Comparison of ENCODE assay signal across 9 cellular contexts in the genomic region with DNA sequence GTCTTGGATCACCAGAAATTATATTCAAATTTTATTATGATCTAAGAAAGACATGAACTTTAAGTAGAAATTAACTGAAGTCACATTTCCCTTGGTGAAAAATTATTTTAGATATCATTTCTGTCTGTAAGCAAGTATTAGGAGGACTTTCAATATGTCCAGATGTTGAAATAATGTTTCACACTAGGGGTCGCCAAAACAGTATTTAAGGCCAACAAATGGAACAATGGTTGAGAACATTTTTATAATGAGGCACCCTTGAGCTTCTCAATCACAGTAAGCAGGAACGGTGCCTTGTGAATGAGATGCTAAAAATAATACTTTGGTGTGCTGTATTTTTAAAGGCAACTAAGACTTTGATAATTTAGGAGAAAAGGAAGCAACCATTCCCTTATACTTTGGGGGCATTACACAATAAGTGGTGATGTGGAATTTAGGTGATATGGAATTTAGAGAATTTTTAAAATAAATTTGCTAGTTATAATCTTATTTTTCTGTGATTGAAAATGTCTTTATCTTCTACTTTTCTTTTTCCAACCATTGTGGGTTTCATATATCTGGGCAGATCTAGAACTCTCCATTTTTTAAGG. TPM values are rescaled to one million over a fixed set of nuclear protein-coding genes. Genes with fewer than 3 reads are reported as not detected.
DNase-seq lines count a peak whose midpoint lies in the region; ATAC-seq, FAIRE-seq and TF ChIP-seq lines count a peak whose summit lies in the region.
"Had no signal": no experiment of that assay in that cellular context is flagged by ENCODE, and none has a peak within 500 bp of the region (broad histone marks: within the 10 kb centered on the region; RNA-seq: fewer than 3 reads in every experiment).

No MANE protein-coding gene starts in this region.

- peak; percentile 82 for ATAC-seq in GM19035 (IDR thresholded peaks at IDR 0.05; ENCODE audit: unreplicated experiment)
- ATAC-seq in HG03439 (IDR thresholded peaks at IDR 0.05; ENCODE audit: unreplicated experiment) = peak; percentile 83

- no peaks in the 10 kb centered on the region for H3K9me3 ChIP-seq in astrocyte (ENCODE audit: insufficient read depth, low read depth, low read length)
- H3K9me3 ChIP-seq in hepatocyte (ENCODE audit: low read depth) = no peaks in the 10 kb centered on the region
- H3K9me3 ChIP-seq in smooth muscle cell (replicated peaks; ENCODE audit: low read depth) = no peaks in the 10 kb centered on the region
- H3K9me3 ChIP-seq: BLaER1 treated with 17β-estradiol and CSF1 and Interleukin-3, amounts not matched to agents 10 nM and 100 nM had no signal

- peak; percentile 77 for FAIRE-seq in astrocyte (lab: Jason Lieb, UNC)

- H3K4me2 ChIP-seq in astrocyte (ENCODE audit: low read length) (no peak overlapping the region), hepatocyte (no peak overlapping the region), smooth muscle cell (no peak overlapping the region)
- H3K4me2 ChIP-seq: BLaER1 treated with 17β-estradiol and CSF1 and Interleukin-3, amounts not matched to agents 10 nM and 100 nM had no signal

- peaks cover 3% of the 10 kb centered on the region for H3K27me3 Mint-ChIP-seq in astrocyte (ENCODE audit: low read depth, unreplicated experiment)

- no peaks in the 10 kb centered on the region for H3K27me3 ChIP-seq in astrocyte (ENCODE audit: insufficient read depth, low read length)
- H3K27me3 ChIP-seq in hepatocyte = no peaks in the 10 kb centered on the region
- H3K27me3 ChIP-seq in smooth muscle cell (ENCODE audit: low read depth) = no peaks in the 10 kb centered on the region
- H3K27me3 ChIP-seq: BLaER1 treated with 17β-estradiol and CSF1 and Interleukin-3, amounts not matched to agents 10 nM and 100 nM had no signal

- H3K9me3 Mint-ChIP-seq in astrocyte (ENCODE audit: unreplicated experiment) = no peaks in the 10 kb centered on the region

- H3K27ac Mint-ChIP-seq in astrocyte (ENCODE audit: unreplicated experiment) = no peak overlapping the region

- no peaks in the 10 kb centered on the region for H3F3A ChIP-seq in smooth muscle cell (ENCODE audit: low read depth)

- no peaks in the 10 kb centered on the region for H3K9me2 ChIP-seq in hepatocyte (replicated peaks; ENCODE audit: insufficient read depth)

- no peak overlapping the region for H3K4me3 Mint-ChIP-seq in astrocyte (ENCODE audit: unreplicated experiment)

- WGBS in hepatocyte (ENCODE audit: low lambda C conversion rate, missing lambda C conversion rate) = 3% methylated on average over 2 of the region's 2 CpGs
- WGBS in smooth muscle cell (ENCODE audit: low lambda C conversion rate) = 10% methylated on average over 2 of the region's 2 CpGs

- H3K36me3 ChIP-seq in astrocyte (ENCODE audit: insufficient read depth, low read length) (no peaks in the 10 kb centered on the region), hepatocyte (replicated peaks; ENCODE audit: insufficient read depth, low read depth) (no peaks in the 10 kb centered on the region), smooth muscle cell (ENCODE audit: low read depth) (no peaks in the 10 kb centered on the region)
- H3K36me3 ChIP-seq: BLaER1 treated with 17β-estradiol and CSF1 and Interleukin-3, amounts not matched to agents 10 nM and 100 nM had no signal

- H4K20me1 ChIP-seq in astrocyte (ENCODE audit: insufficient read depth, low read length) (no peaks in the 10 kb centered on the region), hepatocyte (ENCODE audit: insufficient read depth, poor library complexity, severe bottlenecking) (no peaks in the 10 kb centered on the region), smooth muscle cell (ENCODE audit: low read depth) (no peaks in the 10 kb centered on the region)
- H4K20me1 ChIP-seq: BLaER1 treated with 17β-estradiol and CSF1 and Interleukin-3, amounts not matched to agents 10 nM and 100 nM had no signal

- no peaks in the 10 kb centered on the region for H3K36me3 Mint-ChIP-seq in astrocyte (ENCODE audit: low read depth, unreplicated experiment)

- H3K4me1 ChIP-seq in astrocyte (ENCODE audit: insufficient read depth, low read length) (no peaks in the 10 kb centered on the region), hepatocyte (ENCODE audit: insufficient read depth) (no peaks in the 10 kb centered on the region), smooth muscle cell (ENCODE audit: low read depth) (no peaks in the 10 kb centered on the region)
- H3K4me1 ChIP-seq: BLaER1 treated with 17β-estradiol and CSF1 and Interleukin-3, amounts not matched to agents 10 nM and 100 nM had no signal

- H3K4me1 Mint-ChIP-seq in astrocyte (ENCODE audit: low read depth, unreplicated experiment) = peaks cover 2% of the 10 kb centered on the region

- no peak overlapping the region for H2AFZ ChIP-seq in astrocyte (ENCODE audit: low read depth, low read length)
- H2AFZ ChIP-seq in hepatocyte = no peak overlapping the region
- no peak overlapping the region for H2AFZ ChIP-seq in smooth muscle cell (ENCODE audit: low read depth)

- no peak overlapping the region for H3K4me3 ChIP-seq in astrocyte (ENCODE audit: insufficient read depth, low read depth, low read length)
- no peak overlapping the region for H3K4me3 ChIP-seq in hepatocyte
- no peak overlapping the region for H3K4me3 ChIP-seq in smooth muscle cell
- H3K4me3 ChIP-seq: BLaER1 treated with 17β-estradiol and CSF1 and Interleukin-3, amounts not matched to agents 10 nM and 100 nM had no signal

- H3K27ac ChIP-seq in astrocyte (ENCODE audit: low read depth, low read length) = no peak overlapping the region
- H3K27ac ChIP-seq in hepatocyte = no peak overlapping the region
- no peak overlapping the region for H3K27ac ChIP-seq in smooth muscle cell (ENCODE audit: low read depth)
- H3K27ac ChIP-seq: BLaER1 treated with 17β-estradiol and CSF1 and Interleukin-3, amounts not matched to agents 10 nM and 100 nM had no signal

- no peak overlapping the region for H3K9ac ChIP-seq in astrocyte (ENCODE audit: low read length)
- H3K9ac ChIP-seq in smooth muscle cell (ENCODE audit: low read depth) = no peak overlapping the region
- H3K9ac ChIP-seq: BLaER1 treated with 17β-estradiol and CSF1 and Interleukin-3, amounts not matched to agents 10 nM and 100 nM had no signal

- H3K79me2 ChIP-seq in astrocyte (ENCODE audit: insufficient read depth, low read length) (no peaks in the 10 kb centered on the region), hepatocyte (no peaks in the 10 kb centered on the region), smooth muscle cell (ENCODE audit: low read depth) (no peaks in the 10 kb centered on the region)

- TF ChIP-seq CTCF in astrocyte (IDR thresholded peaks at IDR 0.05; ENCODE audit: insufficient read depth, low read depth, low read length) (peak; percentile 70), hepatocyte (IDR thresholded peaks at IDR 0.05; ENCODE audit: poor library complexity) (peak; percentile 81), smooth muscle cell (IDR thresholded peaks at IDR 0.05; ENCODE audit: borderline replicate concordance, insufficient read depth, poor library complexity, severe bottlenecking) (peak; percentile 74)

- DNase-seq in NCI-H2029 (lab: John Stamatoyannopoulos, UW) (peak; percentile 12), NCI-H2029 treated with DMSO at 0.1 percent for 48 hours (lab: John Stamatoyannopoulos, UW) (no peak), NCI-H748 treated with DMSO at 0.1 percent for 48 hours (lab: John Stamatoyannopoulos, UW) (peak; percentile 65), astrocyte (ENCODE audit: low read depth) (peak; percentile 47), hepatocyte (ENCODE audit: low spot score) (peak; percentile 75), smooth muscle cell (lab: John Stamatoyannopoulos, UW; ENCODE audit: unreplicated experiment) (no peak)

RNA-seq across cellular contexts. Expression of gene SF3B5, which starts 9.6 kb away (rescaled TPM):
- 123 and 129 TPM in 2 replicates for total RNA-seq in astrocyte
- total RNA-seq in hepatocyte = 147 and 182 TPM in 2 replicates
- 155 and 179 TPM in 2 replicates for polyA plus RNA-seq in hepatocyte
- 156 and 166 TPM in 2 replicates for total RNA-seq in smooth muscle cell
- 188 and 189 TPM in 2 replicates for polyA plus RNA-seq in smooth muscle cell

RNA-seq across cellular contexts. Expression of gene STX11, which starts 45.3 kb away (rescaled TPM):
- total RNA-seq in astrocyte (1.9 and 2.0 TPM in 2 replicates), hepatocyte (0.27 and 1.6 TPM in 2 replicates), smooth muscle cell (0.27 and 0.72 TPM in 2 replicates)
- polyA plus RNA-seq in hepatocyte (0.48 and 0.84 TPM in 2 replicates), smooth muscle cell (0.53 and 1.3 TPM in 2 replicates)

Comparison
In these comparisons a context has a peak if more than half of its experiments do, and no peak if none do; other contexts are left out.
1. DNase-seq: peak in NCI-H2029 (single experiment), NCI-H748 treated with DMSO at 0.1 percent for 48 hours (single experiment), astrocyte (single experiment) and hepatocyte (single experiment); none in NCI-H2029 treated with DMSO at 0.1 percent for 48 hours (single experiment) and smooth muscle cell (single experiment).
2. Peak in every context shown above with its lines, with median percentiles within 50 percentile points of each other: CTCF ChIP-seq.